Comparison of ENCODE assay signal across 8 cellular contexts in the genomic region with DNA sequence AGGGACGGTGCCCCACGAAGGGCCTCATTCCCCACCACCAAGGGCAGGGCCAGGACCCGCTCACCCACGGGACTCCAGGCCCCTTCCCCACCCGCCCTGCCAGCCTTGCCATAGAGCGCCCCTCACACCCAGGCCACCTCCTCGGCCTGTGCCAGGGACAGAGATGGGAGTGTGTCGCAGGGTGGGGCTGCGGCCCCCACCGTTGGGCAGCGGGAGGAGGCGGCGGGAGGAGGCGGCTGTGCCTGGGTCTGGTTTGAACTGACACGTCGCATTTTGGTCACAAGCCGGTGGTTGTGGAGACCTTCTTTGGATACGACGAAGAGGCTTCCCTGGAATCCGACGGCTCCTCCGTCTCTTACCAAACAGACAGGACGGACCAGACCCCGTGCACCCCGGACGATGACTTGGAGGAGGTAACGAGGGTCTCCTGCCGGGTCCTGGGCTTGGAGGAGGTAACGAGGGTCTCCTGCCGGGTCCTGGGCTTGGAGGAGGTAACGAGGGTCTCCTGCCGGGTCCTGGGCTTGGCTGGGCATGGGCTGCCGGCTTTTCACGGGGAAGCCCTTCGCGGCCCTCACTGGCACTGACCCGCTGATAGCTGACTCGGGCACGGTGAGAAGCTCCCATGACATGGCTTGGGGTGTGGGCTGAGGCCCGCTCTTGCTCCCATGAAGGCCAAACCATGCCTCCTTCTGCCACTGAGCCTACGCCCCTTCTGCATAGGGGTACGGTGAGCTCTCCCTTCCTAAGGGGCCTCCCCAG.
"Had no signal": no experiment of that assay in that cellular context is flagged by ENCODE, and none has a peak within 500 bp of the region (broad histone marks: within the 10 kb centered on the region; RNA-seq: fewer than 3 reads in every experiment).

No MANE protein-coding gene starts in this region.

- H3K27ac ChIP-seq: hepatocyte, neural progenitor cell, thoracic aorta had no signal

- DNase-seq: activated naive CD4-positive, alpha-beta T cell treated with anti-CD3 and anti-CD28 coated beads for 36 hours; islet precursor cell; SIG-M5 had no signal

- ATAC-seq: esophagus mucosa had no signal

- H3K79me2 ChIP-seq: hepatocyte had no signal

- H3K4me1 ChIP-seq: neural progenitor cell had no signal

- H3K9me3 ChIP-seq: thoracic aorta had no signal

- H2AFZ ChIP-seq: hepatocyte, neural progenitor cell had no signal

- H3K4me3 ChIP-seq: hepatocyte, neural progenitor cell, smooth muscle cell, thoracic aorta had no signal

- H3K4me2 ChIP-seq: hepatocyte, neural progenitor cell, smooth muscle cell had no signal

- H3K27me3 ChIP-seq: hepatocyte, neural progenitor cell had no signal

- H3K36me3 ChIP-seq: neural progenitor cell, thoracic aorta had no signal
